ENCODE assay signal across 8 cellular contexts in the genomic region with DNA sequence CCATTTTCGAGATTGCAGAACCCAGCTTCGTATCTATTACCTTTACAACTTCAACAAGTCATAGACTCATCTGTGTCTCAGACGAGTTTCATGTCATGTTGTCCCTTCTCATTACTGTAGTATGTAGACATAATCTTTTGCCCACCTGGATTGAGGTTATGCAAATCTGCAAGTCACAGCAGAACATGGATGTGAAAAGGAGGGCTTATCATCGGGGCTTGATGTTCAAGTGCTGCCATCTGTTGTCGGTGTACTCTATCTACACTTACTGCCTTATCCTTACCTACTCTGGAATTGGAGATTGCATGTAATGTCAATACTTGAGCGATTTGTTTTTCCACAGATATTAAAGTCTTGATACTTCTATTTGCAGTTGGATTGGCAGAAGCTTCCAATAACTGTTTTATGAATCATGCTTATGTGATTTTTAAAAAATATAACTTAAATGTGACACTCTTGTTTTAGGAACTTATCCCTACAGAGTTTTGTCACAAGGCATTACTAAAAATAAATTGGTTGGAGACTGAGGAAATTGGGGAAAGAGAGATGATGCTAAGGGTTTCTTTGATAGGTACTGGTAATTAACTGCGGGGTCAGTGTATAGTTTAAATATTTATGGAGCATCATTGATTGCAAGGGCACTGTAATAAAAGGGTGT. TPM values are rescaled to one million over a fixed set of nuclear protein-coding genes. Genes with fewer than 3 reads are reported as not detected.
DNase-seq lines count a peak whose midpoint lies in the region; ATAC-seq and TF ChIP-seq lines count a peak whose summit lies in the region.

No MANE protein-coding gene starts in this region.

- peaks cover 2% of the 10 kb centered on the region for H3K4me1 Mint-ChIP-seq in stimulated activated naive CD8-positive, alpha-beta T cell treated with anti-CD3 and anti-CD28 coated beads, Interleukin-15, amount 100 ng/mL, for 72 hours

- TF ChIP-seq CTCF in C4-2B (conservative IDR thresholded peaks at IDR 0.05) (peak; percentile 82), NB4 (IDR thresholded peaks at IDR 0.05; ENCODE audit: low read depth, low read length) (peak; percentile 73)

- peak overlapping the region in 1 of 2 donors; percentile 16 for H3K27ac Mint-ChIP-seq in stimulated activated naive CD8-positive, alpha-beta T cell treated with anti-CD3 and anti-CD28 coated beads, Interleukin-15, amount 100 ng/mL, for 72 hours

- no peak overlapping the region for H3K4me3 Mint-ChIP-seq in stimulated activated naive CD8-positive, alpha-beta T cell treated with anti-CD3 and anti-CD28 coated beads, Interleukin-15, amount 100 ng/mL, for 72 hours

- no peak for TF ChIP-seq POLR2A in NB4 (IDR thresholded peaks at IDR 0.05; ENCODE audit: extremely low read depth, insufficient read length)

- H3K4me3 ChIP-seq in NB4 (ENCODE audit: low read depth, low read length): no peak overlapping the region

- no peaks in the 10 kb centered on the region for H3K9me3 Mint-ChIP-seq in stimulated activated naive CD8-positive, alpha-beta T cell treated with anti-CD3 and anti-CD28 coated beads, Interleukin-15, amount 100 ng/mL, for 72 hours

- DNase-seq in NB4 (ENCODE audit: low read depth) (peak; percentile 84), SK-N-DZ (ENCODE audit: low spot score) (peak; percentile 70), brain pericyte (ENCODE audit: low read depth, low spot score) (peak; percentile 46), kidney tubule cell (ENCODE audit: low spot score) (peak; percentile 73)
- DNase-seq in stimulated activated naive CD8-positive, alpha-beta T cell treated with anti-CD3 and anti-CD28 coated beads, Interleukin-15, amount 100 ng/mL, for 72 hours: peak; percentile 24 to 46

- no peak overlapping the region for H3K27ac ChIP-seq in C4-2B

- ATAC-seq in GM18508 (IDR thresholded peaks at IDR 0.05; ENCODE audit: insufficient read depth, unreplicated experiment) (peak; percentile 44), HG02840 (IDR thresholded peaks at IDR 0.05; ENCODE audit: low FRiP score, unreplicated experiment) (peak; percentile 41)
- ATAC-seq in stimulated activated naive CD8-positive, alpha-beta T cell treated with anti-CD3 and anti-CD28 coated beads, Interleukin-15, amount 100 ng/mL, for 72 hours: peak; percentile 30

- peaks cover 8% of the 10 kb centered on the region for H3K27me3 Mint-ChIP-seq in stimulated activated naive CD8-positive, alpha-beta T cell treated with anti-CD3 and anti-CD28 coated beads, Interleukin-15, amount 100 ng/mL, for 72 hours

RNA-seq across cellular contexts. Expression of a gene that starts 3.0 kb away (rescaled TPM):
- 34.8 and 37.7 TPM in 2 replicates for polyA plus RNA-seq in SK-N-DZ (2014; cell fraction: cytosol; rRNA removed)
- polyA plus RNA-seq in SK-N-DZ (2014; cell fraction: nucleus; rRNA removed): 51.4 and 57.2 TPM in 2 replicates
